In the genomic region with DNA sequence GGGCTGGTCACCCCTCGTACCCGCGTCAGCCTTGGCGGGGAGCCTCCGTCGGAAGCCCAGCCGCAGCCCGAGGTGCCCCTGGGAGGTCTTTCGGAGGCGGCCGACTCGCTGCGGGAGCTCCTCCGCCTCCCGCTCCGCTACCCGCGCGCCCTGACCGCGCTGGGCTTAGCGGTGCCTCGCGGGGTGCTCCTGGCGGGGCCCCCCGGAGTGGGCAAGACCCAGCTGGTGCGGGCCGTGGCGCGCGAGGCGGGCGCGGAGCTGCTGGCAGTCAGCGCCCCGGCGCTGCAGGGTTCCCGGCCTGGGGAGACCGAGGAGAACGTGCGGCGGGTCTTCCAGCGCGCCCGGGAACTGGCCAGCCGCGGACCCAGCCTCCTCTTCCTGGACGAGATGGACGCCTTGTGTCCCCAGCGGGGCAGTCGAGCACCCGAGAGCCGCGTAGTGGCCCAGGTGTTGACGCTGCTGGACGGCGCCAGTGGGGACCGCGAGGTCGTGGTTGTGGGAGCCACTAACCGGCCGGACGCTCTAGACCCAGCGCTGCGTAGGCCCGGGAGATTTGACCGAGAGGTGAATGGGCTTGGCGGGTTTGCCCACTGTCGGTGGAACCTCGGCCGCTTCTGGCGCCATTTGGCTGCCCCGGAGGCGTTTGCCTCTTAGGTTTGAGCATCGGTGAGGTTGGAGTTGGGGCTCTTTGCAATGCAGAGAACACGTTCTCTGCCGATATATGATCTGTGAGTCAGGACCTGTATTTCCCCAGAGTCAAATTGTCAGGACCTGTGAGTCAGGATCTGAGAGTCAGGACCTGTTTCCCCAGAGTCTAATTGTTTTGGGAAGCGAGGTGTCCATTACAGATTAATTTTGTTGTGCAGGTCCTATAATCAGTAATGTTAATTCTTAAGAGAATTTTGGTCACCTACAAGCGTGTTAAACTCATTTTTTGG, we compare ENCODE assay signal across 8 cellular contexts. TPM values are rescaled to one million over a fixed set of nuclear protein-coding genes. Genes with fewer than 3 reads are reported as not detected.
DNase-seq lines count a peak whose midpoint lies in the region; ATAC-seq, FAIRE-seq and TF ChIP-seq lines count a peak whose summit lies in the region.

No MANE protein-coding gene starts in this region.

- peaks cover 11 to 12% of the 10 kb centered on the region in 2 experiments; a peak in 2 of 5 replicates for H3K4me1 ChIP-seq in K562 (replicated peaks in 1 of 2; ENCODE audit: control insufficient read depth in 2 of 2, insufficient read depth in 2 of 2, low read length in 2 of 2)

- intact Hi-C loops in K562 (cut with micrococcal nuclease) = loop anchor here (2.0 to 5.0 kb wide), 2 partner anchors 204 to 241 kb away; no protein-coding TSS in a partner anchor

- no peaks in the 10 kb centered on the region for H3K9me3 ChIP-seq in SK-N-MC (ENCODE audit: low read depth, low read length)
- H3K9me3 ChIP-seq in K562 (replicated peaks; ENCODE audit: control insufficient read depth, insufficient read depth, low read depth, low read length) = no peaks in the 10 kb centered on the region

- H3K27ac ChIP-seq in SK-N-MC (peak overlapping the region; percentile 82; the same call in 1 of the 2 replicates), K562 (ENCODE audit: extremely low read depth, low read depth, low read length) (peak overlapping the region; percentile 88)

- H3K4me2 ChIP-seq in K562 (ENCODE audit: insufficient read depth, low read length) = peak overlapping the region; percentile 87

- TF ChIP-seq EP300 in K562 (IDR thresholded peaks at IDR 0.05; ENCODE audit: low read length) = no peak

- POLR2A ChIA-PET in K562 (lab: Yijun Ruan, JAX) = interaction anchor here (0.5 to 1.9 kb wide), 8 partner anchors 10 to 781 kb away, joined by 3 to 11 read pairs (median 3); no protein-coding TSS in a partner anchor

- peak overlapping the region; percentile 98 for H2AFZ ChIP-seq in K562 (ENCODE audit: low read depth, low read length)

- DNase-seq in AG08396 (ENCODE audit: low spot score) = peak; percentile 44
- DNase-seq in SK-N-MC (ENCODE audit: low read depth, low spot score) = no peak
- DNase-seq in K562 (ENCODE audit: extremely low read depth in 1 of 4, low spot score in 3 of 4) = peak; percentile 31 to 59 (median 48)
- DNase-seq in iPS-NIHi11 (ENCODE audit: low spot score) = peak; percentile 45
- DNase-seq in stimulated activated CD4-positive, alpha-beta T cell treated with anti-CD3 and anti-CD28 coated beads, Interleukin-12 subunit alpha, Interleukin-12 subunit beta, amount 100 ng/mL, for 48 hours (ENCODE audit: low read depth in 2 of 3, low spot score in 1 of 3) = peak in 2 of 3 donors; percentile 10 to 20
- no peak for DNase-seq in NCI-H345 treated with DMSO at 0.1 percent for 48 hours (lab: John Stamatoyannopoulos, UW; ENCODE audit: unreplicated experiment)

- peaks cover 31% of the 10 kb centered on the region for H3K36me3 ChIP-seq in SK-N-MC (ENCODE audit: insufficient read depth, low read length)
- peaks cover 30% of the 10 kb centered on the region for H3K36me3 ChIP-seq in K562 (ENCODE audit: control insufficient read depth, insufficient read depth, low read length)

- no peaks in the 10 kb centered on the region for H3K9me1 ChIP-seq in K562 (ENCODE audit: control insufficient read depth, insufficient read depth, low read length)

- peak overlapping the region; percentile 94 for H3K9ac ChIP-seq in SK-N-MC (ENCODE audit: insufficient read length)
- peak overlapping the region; percentile 88 to 99 for H3K9ac ChIP-seq in K562 (ENCODE audit: insufficient read depth in 1 of 2, low read depth in 2 of 2, low read length in 2 of 2)

- no peak for TF ChIP-seq RAD21 in K562 (CRISPR knock-in tag; conservative IDR thresholded peaks at IDR 0.05 in 1 of 2, IDR thresholded peaks at IDR 0.05 in 1 of 2)

- in situ Hi-C loops in K562 (cut with MboI) = no loop called here

- 1% methylated on average over 53 of the region's 79 CpGs for WGBS in K562 (ENCODE audit: insufficient coverage, low coverage, missing lambda C conversion rate)

- H3K79me2 ChIP-seq in K562 (ENCODE audit: control insufficient read depth, insufficient read depth, low read length) = peaks cover 47% of the 10 kb centered on the region

- 0 out of 6 replicates have a peak, but pooled peaks of 1 of the 3 experiments have one; percentile 1 for TF ChIP-seq CTCF in K562 (IDR thresholded peaks at IDR 0.05 in 2 of 3, conservative IDR thresholded peaks at IDR 0.05 in 1 of 3; ENCODE audit: insufficient read depth in 2 of 3, low read depth in 1 of 3, low read length in 3 of 3)

- ATAC-seq in GM19023 (IDR thresholded peaks at IDR 0.05; ENCODE audit: unreplicated experiment) (peak; percentile 36), HG03159 (IDR thresholded peaks at IDR 0.05; ENCODE audit: unreplicated experiment) (peak; percentile 14), K562 (peak; percentile 71)

- CTCF ChIA-PET in K562 (lab: Yijun Ruan, JAX; ENCODE audit: low intra/inter-chr PET ratio) = no interaction called here

- TF ChIP-seq POLR2A in K562 (conservative IDR thresholded peaks at IDR 0.05) = no peak; the same call in 1 of the 2 replicates

- BruUV-seq in K562 (replicated peaks; lab: Mats Ljungman, UMichigan) = no TSS peak

- peak; percentile 67 for FAIRE-seq in K562 (lab: Jason Lieb, UNC)

- no peaks in the 10 kb centered on the region for H3K27me3 ChIP-seq in K562 (ENCODE audit: control insufficient read depth in 2 of 2, insufficient read depth in 2 of 2, low read length in 2 of 2)

- H3K4me3 ChIP-seq in SK-N-MC = peak overlapping the region; percentile 100
- H3K4me3 ChIP-seq in K562 = peak overlapping the region; percentile 94

- no peaks in the 10 kb centered on the region for H4K20me1 ChIP-seq in K562 (replicated peaks; ENCODE audit: control insufficient read depth, insufficient read depth, low read length)

TF ChIP-seq in K562, 482 proteins besides CTCF, POLR2A, EP300 and RAD21 (continues in another document):
- TF ChIP-seq, protein P1, sequence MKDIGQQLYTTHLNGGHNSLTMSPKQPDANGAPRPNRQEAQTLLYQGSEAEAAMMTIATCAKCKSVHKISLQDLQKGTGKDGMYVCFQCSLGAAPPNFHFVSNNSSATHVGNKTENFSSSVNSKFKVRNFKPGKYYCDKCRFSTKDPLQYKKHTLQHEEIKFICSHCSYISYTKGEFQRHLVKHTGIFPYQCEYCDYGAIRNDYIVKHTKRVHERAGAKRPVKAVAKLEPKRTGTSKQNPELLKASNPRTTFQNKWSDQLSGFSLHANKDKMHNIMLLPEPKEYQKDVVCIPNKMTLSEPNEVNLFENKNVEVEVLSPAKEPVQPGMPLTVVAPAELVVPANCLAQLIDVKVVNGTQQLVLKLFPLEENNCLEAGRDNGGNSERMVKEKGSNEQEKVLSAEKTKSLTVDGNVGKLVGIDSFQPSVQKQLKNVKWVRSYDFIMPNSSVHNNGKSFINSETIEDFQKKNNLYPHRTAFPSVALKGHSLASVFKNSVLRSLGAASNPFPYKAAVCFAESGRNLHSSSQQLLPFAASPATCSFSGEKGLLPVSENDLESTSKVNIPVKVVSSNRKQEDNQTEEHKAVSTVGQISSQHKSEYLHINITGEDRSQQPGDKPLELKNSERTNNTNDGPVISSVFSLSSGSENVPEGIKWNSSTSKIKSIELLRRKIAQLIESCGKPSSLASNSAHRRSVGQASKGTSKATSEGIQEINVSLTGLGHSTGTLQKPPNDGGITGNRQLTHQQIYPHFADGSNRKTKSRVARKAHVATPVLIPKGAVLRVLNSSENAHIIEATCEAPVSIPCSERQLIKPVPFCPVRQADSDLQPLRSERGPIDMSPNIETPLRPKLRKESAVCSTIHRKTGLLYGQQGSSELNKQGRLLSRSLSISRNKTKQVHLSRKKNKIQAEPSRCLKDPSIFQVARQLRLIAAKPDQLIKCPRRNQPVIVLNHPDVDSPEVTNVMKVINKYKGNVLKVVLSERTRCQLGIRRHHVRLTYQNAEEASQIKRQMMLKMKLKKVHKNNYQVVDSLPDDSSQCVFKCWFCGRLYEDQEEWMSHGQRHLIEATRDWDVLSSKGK (CRISPR knock-in tag; IDR thresholded peaks at IDR 0.05) = no peak
- TF ChIP-seq STAT5B (CRISPR knock-in tag; IDR thresholded peaks at IDR 0.05) = no peak
- no peak for TF ChIP-seq ZNF695 (CRISPR knock-in tag; IDR thresholded peaks at IDR 0.05)
- TF ChIP-seq, protein P2, sequence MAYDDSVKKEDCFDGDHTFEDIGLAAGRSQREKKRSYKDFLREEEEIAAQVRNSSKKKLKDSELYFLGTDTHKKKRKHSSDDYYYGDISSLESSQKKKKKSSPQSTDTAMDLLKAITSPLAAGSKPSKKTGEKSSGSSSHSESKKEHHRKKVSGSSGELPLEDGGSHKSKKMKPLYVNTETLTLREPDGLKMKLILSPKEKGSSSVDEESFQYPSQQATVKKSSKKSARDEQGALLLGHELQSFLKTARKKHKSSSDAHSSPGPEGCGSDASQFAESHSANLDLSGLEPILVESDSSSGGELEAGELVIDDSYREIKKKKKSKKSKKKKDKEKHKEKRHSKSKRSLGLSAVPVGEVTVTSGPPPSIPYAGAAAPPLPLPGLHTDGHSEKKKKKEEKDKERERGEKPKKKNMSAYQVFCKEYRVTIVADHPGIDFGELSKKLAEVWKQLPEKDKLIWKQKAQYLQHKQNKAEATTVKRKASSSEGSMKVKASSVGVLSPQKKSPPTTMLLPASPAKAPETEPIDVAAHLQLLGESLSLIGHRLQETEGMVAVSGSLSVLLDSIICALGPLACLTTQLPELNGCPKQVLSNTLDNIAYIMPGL (CRISPR knock-in tag; IDR thresholded peaks at IDR 0.05) = peak; percentile 56; the same call in 1 of the 2 replicates

RNA-seq across cellular contexts. Expression of a gene that starts 24.9 kb away (rescaled TPM):
- total RNA-seq in K562 (2011; cell fraction: chromatin; rRNA removed; ENCODE audit: low replicate concordance) = 0.93 and 1.3 TPM in 2 replicates
- total RNA-seq in K562 (2011; cell fraction: nucleolus; rRNA removed) = 1.2 and 2.1 TPM in 2 replicates
- total RNA-seq in K562 (2011; cell fraction: nucleoplasm; rRNA removed) = 1.6 and 2.5 TPM in 2 replicates
- total RNA-seq in K562 (2014; rRNA removed) (0.20 and 0.95 TPM in 2 replicates), K562 (2014; rRNA removed; fragmentation: Illumina TruSeq; extraction: Trizol) (1.1 TPM in 2 replicates), K562 (2015; rRNA removed; fragmentation: Illumina TruSeq; extraction: Trizol) (0.79 and 0.80 TPM in 2 replicates), K562 (2021) (0.58 and 0.89 TPM in 2 replicates)
- polyA plus RNA-seq in K562 (2011; rRNA removed) (0.65 and 0.81 TPM in 2 replicates), K562 (2014; fragmentation: Illumina TruSeq; extraction: Trizol) (0.26 and 0.45 TPM in 2 replicates), K562 (2014; fragmentation: Nextera tagmentation; extraction: Ambion mirVana) (under 1 TPM; 0.25 to 0.45 TPM), K562 (2014; rRNA removed) (0.11 and 1.3 TPM in 2 replicates)
- 0.19 and 0.63 TPM in 2 replicates for polyA plus RNA-seq in K562 (2011; cell fraction: cytosol; rRNA removed)
- polyA plus RNA-seq in K562 (2011; cell fraction: nucleus; rRNA removed) = 0.81 and 1.2 TPM in 2 replicates
- 0.44 and 0.48 TPM in 2 replicates for polyA plus RNA-seq in K562 (2012)
- polyA minus RNA-seq in K562 (2011; rRNA and poly(A)+ RNA removed) = 0.77 and 0.78 TPM in 2 replicates
- not detected in 2 replicates for polyA minus RNA-seq in K562 (2011; cell fraction: cytosol; rRNA and poly(A)+ RNA removed)
- polyA minus RNA-seq in K562 (2011; cell fraction: nucleus; rRNA and poly(A)+ RNA removed) = 1.3 and 3.4 TPM in 2 replicates

Comparison
In these comparisons a context has a peak if more than half of its experiments do, and no peak if none do; other contexts are left out.
1. DNase-seq: peak in AG08396 (single experiment), K562 (4 of 4), iPS-NIHi11 (single experiment) and stimulated activated CD4-positive, alpha-beta T cell treated with anti-CD3 and anti-CD28 coated beads, Interleukin-12 subunit alpha, Interleukin-12 subunit beta, amount 100 ng/mL, for 48 hours (2 of 3); none in SK-N-MC (single experiment) and NCI-H345 treated with DMSO at 0.1 percent for 48 hours (single experiment).
2. ATAC-seq: peak in every context shown above with its lines; median percentile 71 in K562; 36 in GM19023; 14 in HG03159.